1 cellular context compared by ENCODE assay signal in genomic region chr10:43078175-43078985, GRCh38.
TF ChIP-seq lines count a peak whose summit lies in the region.

No MANE protein-coding gene starts in this region.

TF ChIP-seq in K562, 482 proteins besides CTCF, POLR2A, EP300 and RAD21:
- no peak for TF ChIP-seq TCF3 (CRISPR knock-in tag; IDR thresholded peaks at IDR 0.05)
- no peak for TF ChIP-seq PRPF4 (IDR thresholded peaks at IDR 0.05; ENCODE audit: insufficient read depth, low read depth, low read length, poor library complexity, severe bottlenecking)
- no peak for TF ChIP-seq NFRKB (IDR thresholded peaks at IDR 0.05; ENCODE audit: low read depth)
- TF ChIP-seq HOXB6 (CRISPR knock-in tag; IDR thresholded peaks at IDR 0.05; ENCODE audit: borderline replicate concordance): no peak
- TF ChIP-seq KAT2B (IDR thresholded peaks at IDR 0.05; ENCODE audit: low read depth, low read length): no peak
- TF ChIP-seq HOMEZ (CRISPR knock-in tag; IDR thresholded peaks at IDR 0.05): no peak
- TF ChIP-seq ZNF239 (CRISPR knock-in tag; IDR thresholded peaks at IDR 0.05): no peak
- TF ChIP-seq MEF2A (IDR thresholded peaks at IDR 0.05; ENCODE audit: control insufficient read depth, low read depth, low read length): no peak
- no peak for TF ChIP-seq TCF7L2 (IDR thresholded peaks at IDR 0.05; ENCODE audit: low read depth, low read length)
- no peak for TF ChIP-seq MTA2 (IDR thresholded peaks at IDR 0.05; ENCODE audit: low read depth)
- TF ChIP-seq PHB2 (IDR thresholded peaks at IDR 0.05; ENCODE audit: low read depth): no peak
- TF ChIP-seq SMARCE1 (IDR thresholded peaks at IDR 0.05): no peak
- TF ChIP-seq ZC3H8 (IDR thresholded peaks at IDR 0.05): no peak
- TF ChIP-seq SRSF1 (IDR thresholded peaks at IDR 0.05; ENCODE audit: low read depth, low read length): no peak
- no peak for TF ChIP-seq RAD51 (IDR thresholded peaks at IDR 0.05; ENCODE audit: borderline replicate concordance, low read depth)
- no peak for TF ChIP-seq ZBTB9 (CRISPR knock-in tag; IDR thresholded peaks at IDR 0.05)
